Comparison of ENCODE assay signal across 8 cellular contexts in the genomic region with DNA sequence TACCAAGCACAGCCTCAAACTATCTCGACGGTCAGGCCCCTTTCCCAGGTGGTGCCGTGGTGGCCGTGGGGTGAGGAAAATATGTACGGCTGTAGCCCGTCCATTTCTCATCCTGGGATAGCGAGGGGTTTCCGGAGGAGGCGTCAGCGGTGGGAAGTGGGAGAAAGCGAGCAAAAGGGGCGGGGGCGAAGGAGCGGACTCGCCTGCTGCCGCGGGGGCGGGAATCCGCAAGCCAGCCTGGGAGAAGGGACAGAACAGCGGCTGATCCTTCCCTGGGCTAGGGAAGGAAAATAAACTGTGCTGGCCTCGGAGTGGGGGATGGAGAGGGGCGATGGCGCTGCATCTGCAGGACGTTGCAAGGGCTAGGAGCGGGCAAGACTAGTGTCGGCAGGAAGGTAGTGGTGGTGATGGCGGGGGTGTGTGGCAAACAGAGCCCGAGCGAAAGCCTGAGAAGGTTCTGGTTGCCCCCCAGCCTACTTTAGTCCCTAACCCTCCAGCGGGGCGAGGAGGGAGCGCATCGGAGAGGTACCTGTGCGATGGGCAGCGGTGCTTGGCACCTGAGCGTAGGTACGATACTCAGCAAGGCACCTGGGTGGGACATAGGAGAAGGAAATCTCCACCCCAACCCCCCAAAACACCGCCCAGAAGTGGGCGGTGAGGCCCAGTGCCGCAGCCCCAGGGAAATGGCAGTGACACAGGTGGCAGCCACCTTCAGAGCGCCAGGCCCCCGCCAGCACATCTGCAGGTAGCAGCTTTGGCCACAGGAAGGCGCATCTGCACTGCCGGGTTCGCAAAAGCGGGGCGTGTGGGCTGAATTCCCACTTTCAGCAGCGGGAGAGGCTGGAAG. TPM values are rescaled to one million over a fixed set of nuclear protein-coding genes. Genes with fewer than 3 reads are reported as not detected.
A peak's percentile ranks its signal among the peaks of the same experiment; 100 is the strongest.
DNase-seq lines count a peak whose midpoint lies in the region; ATAC-seq and TF ChIP-seq lines count a peak whose summit lies in the region.

No MANE protein-coding gene starts in this region.

- H3K27me3 ChIP-seq in adipocyte (replicated peaks; ENCODE audit: control insufficient read depth, insufficient read depth, low read length) (peaks cover 48% of the 10 kb centered on the region), upper lobe of right lung (peaks cover 46% of the 10 kb centered on the region)

- in situ Hi-C loops in G401 (cut with HindIII; ENCODE audit: low sequenced_read_pairs), result no loop called here

- ATAC-seq in upper lobe of right lung (peak; percentile 69), HG03045 (IDR thresholded peaks at IDR 0.05; ENCODE audit: unreplicated experiment) (no peak)

- H3K4me1 ChIP-seq in adipocyte (ENCODE audit: control insufficient read depth, insufficient read depth, low read length), result peaks cover 5% of the 10 kb centered on the region
- no peaks in the 10 kb centered on the region for H3K4me1 ChIP-seq in upper lobe of right lung

- H3K9me3 ChIP-seq in adipocyte (ENCODE audit: control insufficient read depth, low read length) (no peaks in the 10 kb centered on the region), upper lobe of right lung (no peaks in the 10 kb centered on the region)

- TF ChIP-seq CTCF in upper lobe of right lung (IDR thresholded peaks at IDR 0.05), result peak; percentile 34

- intact Hi-C loops in upper lobe of right lung (cut with DNase I), result no loop called here

- peak; percentile 23 for DNase-seq in stimulated activated CD4-positive, alpha-beta T cell treated with anti-CD3 and anti-CD28 coated beads, Interleukin-4, amount 100 ng/mL, for 1 hour
- no peak for DNase-seq in stimulated activated CD4-positive, alpha-beta T cell treated with anti-CD3 and anti-CD28 coated beads, Interleukin-4, amount 100 ng/mL, for 4 hours
- DNase-seq in NCI-H2171 treated with DMSO at 0.1 percent for 48 hours (lab: John Stamatoyannopoulos, UW), result peak; percentile 9
- DNase-seq in adipocyte (ENCODE audit: low read depth), result peak; percentile 66
- peak; percentile 87 for DNase-seq in left kidney (ENCODE audit: low read depth, low spot score)
- DNase-seq in upper lobe of right lung, result no peak
- DNase-seq in G401 (ENCODE audit: low spot score), result no peak

- H3K36me3 ChIP-seq in adipocyte (ENCODE audit: control insufficient read depth, insufficient read depth, low read length, severe bottlenecking), result no peaks in the 10 kb centered on the region
- no peaks in the 10 kb centered on the region for H3K36me3 ChIP-seq in upper lobe of right lung

- H3K4me3 ChIP-seq in adipocyte (ENCODE audit: low read length), result peak overlapping the region; percentile 67
- H3K4me3 ChIP-seq in upper lobe of right lung, result peak overlapping the region; percentile 11

- no peak overlapping the region for H3K9ac ChIP-seq in adipocyte (ENCODE audit: low read length)

- H3K27ac ChIP-seq in upper lobe of right lung, result no peak overlapping the region

RNA-seq across cellular contexts. Expression of a gene that starts 49.9 kb away (rescaled TPM):
- 2.5 TPM for total RNA-seq in upper lobe of right lung
- total RNA-seq in G401 (2014; rRNA removed; shearing (Covaris generic)), result 40.7 and 41.8 TPM in 2 replicates

Comparison
In these comparisons a context has a peak if more than half of its experiments do, and no peak if none do; other contexts are left out.
1. DNase-seq: peak in stimulated activated CD4-positive, alpha-beta T cell treated with anti-CD3 and anti-CD28 coated beads, Interleukin-4, amount 100 ng/mL, for 1 hour (single experiment), NCI-H2171 treated with DMSO at 0.1 percent for 48 hours (single experiment), adipocyte (single experiment) and left kidney (single experiment); none in stimulated activated CD4-positive, alpha-beta T cell treated with anti-CD3 and anti-CD28 coated beads, Interleukin-4, amount 100 ng/mL, for 4 hours (0 of 2), upper lobe of right lung (single experiment) and G401 (single experiment).
2. RNA of a gene that starts 49.9 kb away (total RNA-seq): 40.7 to 41.8 TPM in G401; 2.5 TPM in upper lobe of right lung (single experiment); every median in the first group is over 10 times any median in the second.